ENCODE assay signal across 9 cellular contexts in the genomic region with DNA sequence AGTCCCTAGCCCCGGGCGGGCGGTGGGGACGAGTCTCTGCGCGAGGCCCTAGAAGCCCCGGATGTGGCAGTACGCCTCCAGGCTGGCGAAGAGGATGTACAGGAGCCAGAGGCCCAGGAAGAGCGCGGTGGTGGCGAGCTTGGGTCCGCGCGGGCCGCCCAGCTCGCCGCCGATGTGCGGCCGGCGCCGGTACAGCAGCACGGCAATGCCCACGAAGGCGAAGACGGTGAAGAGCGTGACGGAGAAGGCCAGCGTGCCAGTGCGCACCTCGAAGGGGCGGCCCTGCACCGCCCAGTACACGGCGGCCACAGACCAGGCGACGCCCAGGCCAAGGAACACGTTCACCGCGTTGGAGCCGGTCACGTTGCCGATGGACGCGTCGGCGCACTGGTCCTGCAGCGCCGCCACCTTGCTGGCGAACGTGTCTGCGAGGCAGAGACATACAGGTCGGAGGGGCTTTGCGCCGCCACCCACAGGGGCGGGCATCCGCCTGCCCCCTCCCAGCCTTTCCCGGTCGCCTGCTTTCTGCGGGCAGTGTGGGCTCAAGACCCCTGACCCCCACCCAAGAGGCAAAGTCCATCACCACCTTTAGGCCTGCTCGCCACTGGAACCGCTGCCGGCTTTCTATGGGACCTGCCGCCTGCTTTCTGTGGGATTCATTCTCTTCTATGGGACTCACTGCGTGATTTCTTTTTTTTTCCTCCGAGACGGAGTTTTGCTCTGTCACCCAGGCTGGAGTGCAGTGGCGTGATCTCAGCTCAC. TPM values are rescaled to one million over a fixed set of nuclear protein-coding genes. Genes with fewer than 3 reads are reported as not detected.
DNase-seq lines count a peak whose midpoint lies in the region; ATAC-seq and TF ChIP-seq lines count a peak whose summit lies in the region.
"Had no signal": no experiment of that assay in that cellular context is flagged by ENCODE, and none has a peak within 500 bp of the region (broad histone marks: within the 10 kb centered on the region; RNA-seq: fewer than 3 reads in every experiment).

No MANE protein-coding gene starts in this region.

- no peak overlapping the region for H3K4me3 ChIP-seq in hepatocyte
- peak overlapping the region in 2 of 3 donors; percentile 41 to 49 for H3K4me3 ChIP-seq in skeletal muscle tissue (ENCODE audit: low read length in 3 of 3)

- DNase-seq in activated CD8-positive, alpha-beta T cell treated with anti-CD3 and anti-CD28 coated beads for 36 hours, result peak; percentile 64
- DNase-seq in hepatocyte (ENCODE audit: low spot score) (peak; percentile 80), GDM1 (lab: John Stamatoyannopoulos, UW) (no peak), SW480 (ENCODE audit: low spot score) (no peak)

- WGBS in hepatocyte (ENCODE audit: low lambda C conversion rate, missing lambda C conversion rate), result 11% methylated on average over 63 of the region's 69 CpGs

- peaks cover 26% of the 10 kb centered on the region for H3K4me1 Mint-ChIP-seq in activated CD8-positive, alpha-beta T cell treated with anti-CD3 and anti-CD28 coated beads for 36 hours (ENCODE audit: low read depth)

- H3K9me3 ChIP-seq in hepatocyte (ENCODE audit: low read depth) (no peaks in the 10 kb centered on the region), skeletal muscle tissue (ENCODE audit: control insufficient read depth in 3 of 3, low read length in 3 of 3) (no peaks in the 10 kb centered on the region)

- H3K27ac Mint-ChIP-seq in activated CD8-positive, alpha-beta T cell treated with anti-CD3 and anti-CD28 coated beads for 36 hours, result no peak overlapping the region

- H3K27me3 ChIP-seq in hepatocyte, result peaks cover 16% of the 10 kb centered on the region
- peaks cover 45 to 95% (median 67%) of the 10 kb centered on the region in 3 donors for H3K27me3 ChIP-seq in skeletal muscle tissue (ENCODE audit: control insufficient read depth in 3 of 3, insufficient read depth in 3 of 3, low read length in 3 of 3)

- TF ChIP-seq CTCF in GM12873 (IDR thresholded peaks at IDR 0.05; ENCODE audit: insufficient read depth, low read depth, low read length, missing control alignments), result peak; percentile 29
- no peak for TF ChIP-seq CTCF in activated CD8-positive, alpha-beta T cell treated with anti-CD3 and anti-CD28 coated beads for 36 hours (IDR thresholded peaks at IDR 0.05)
- TF ChIP-seq CTCF in hepatocyte (IDR thresholded peaks at IDR 0.05; ENCODE audit: poor library complexity), result no peak

- H3K9ac ChIP-seq in skeletal muscle tissue (ENCODE audit: low read depth in 1 of 3, low read length in 3 of 3), result peak overlapping the region in 2 of 3 donors; percentile 16 to 23
- H3K9ac ChIP-seq: KMS-11 had no signal

- ATAC-seq in activated CD8-positive, alpha-beta T cell treated with anti-CD3 and anti-CD28 coated beads for 36 hours, result peak; percentile 25
- no peak for ATAC-seq in HG02970 (IDR thresholded peaks at IDR 0.05; ENCODE audit: low FRiP score, unreplicated experiment)
- no peak for ATAC-seq in HG03135 (IDR thresholded peaks at IDR 0.05; ENCODE audit: unreplicated experiment)

- H3K36me3 ChIP-seq in hepatocyte (replicated peaks; ENCODE audit: insufficient read depth, low read depth), result no peaks in the 10 kb centered on the region
- H3K36me3 ChIP-seq in skeletal muscle tissue (ENCODE audit: control insufficient read depth in 3 of 3, insufficient read depth in 3 of 3, low read length in 3 of 3), result no peaks in the 10 kb centered on the region

- intact Hi-C loops in activated CD8-positive, alpha-beta T cell treated with anti-CD3 and anti-CD28 coated beads for 36 hours (cut with micrococcal nuclease), result loop anchor here (10.0 kb wide), 1 partner anchor 85 kb away; a partner anchor contains a TSS

- no peaks in the 10 kb centered on the region for H3K9me3 Mint-ChIP-seq in activated CD8-positive, alpha-beta T cell treated with anti-CD3 and anti-CD28 coated beads for 36 hours

- H3K4me2 ChIP-seq in hepatocyte, result peak overlapping the region; percentile 73
- H3K4me2 ChIP-seq: KMS-11 had no signal

- H3K36me3 Mint-ChIP-seq in activated CD8-positive, alpha-beta T cell treated with anti-CD3 and anti-CD28 coated beads for 36 hours (ENCODE audit: low read depth), result no peaks in the 10 kb centered on the region

- POLR2A ChIA-PET in activated CD8-positive, alpha-beta T cell treated with anti-CD3 and anti-CD28 coated beads for 36 hours (lab: Charles Lee), result interaction anchor here (1.0 to 1.3 kb wide), 3 partner anchors 43 to 315 kb away, joined by 3 to 4 read pairs (median 3); a partner anchor contains a TSS

- peaks cover 20% of the 10 kb centered on the region for H3K4me1 ChIP-seq in hepatocyte (ENCODE audit: insufficient read depth)
- H3K4me1 ChIP-seq in skeletal muscle tissue (ENCODE audit: control insufficient read depth in 3 of 3, insufficient read depth in 3 of 3, low read length in 3 of 3), result peaks cover 15 to 20% (median 18%) of the 10 kb centered on the region in 3 donors

- H3K27ac ChIP-seq in hepatocyte, result no peak overlapping the region
- H3K27ac ChIP-seq in skeletal muscle tissue (ENCODE audit: low read depth, low read length), result no peak overlapping the region
- H3K27ac ChIP-seq: KMS-11 had no signal

- H3K79me2 ChIP-seq in hepatocyte, result no peaks in the 10 kb centered on the region

- H3K27me3 Mint-ChIP-seq in activated CD8-positive, alpha-beta T cell treated with anti-CD3 and anti-CD28 coated beads for 36 hours, result peaks cover 38% of the 10 kb centered on the region

- no peaks in the 10 kb centered on the region for H4K20me1 ChIP-seq in hepatocyte (ENCODE audit: insufficient read depth, poor library complexity, severe bottlenecking)

- CTCF ChIA-PET in activated CD8-positive, alpha-beta T cell treated with anti-CD3 and anti-CD28 coated beads for 36 hours (lab: Charles Lee), result interaction anchor here (0.6 to 4.3 kb wide), 9 partner anchors 54 to 282 kb away, joined by 3 to 24 read pairs (median 3); a partner anchor contains a TSS

- no peaks in the 10 kb centered on the region for H3K9me2 ChIP-seq in hepatocyte (replicated peaks; ENCODE audit: insufficient read depth)

- H2AFZ ChIP-seq in hepatocyte, result peak overlapping the region; percentile 21

- H3K4me3 Mint-ChIP-seq in activated CD8-positive, alpha-beta T cell treated with anti-CD3 and anti-CD28 coated beads for 36 hours, result peak overlapping the region; percentile 65

RNA-seq across cellular contexts. Expression of a gene that starts 10.9 kb away (rescaled TPM):
- not detected for total RNA-seq in activated CD8-positive, alpha-beta T cell treated with anti-CD3 and anti-CD28 coated beads for 36 hours
- total RNA-seq in hepatocyte, result 18.4 and 21.2 TPM in 2 replicates
- polyA plus RNA-seq in hepatocyte, result 40.6 and 47.0 TPM in 2 replicates
- total RNA-seq in skeletal muscle tissue, result 9.4 TPM

RNA-seq across cellular contexts. Expression of a gene that starts 41.5 kb away (rescaled TPM):
- under 1 TPM; 0.18 to 0.43 TPM for total RNA-seq in activated CD8-positive, alpha-beta T cell treated with anti-CD3 and anti-CD28 coated beads for 36 hours
- 1.1 and 1.2 TPM in 2 replicates for total RNA-seq in hepatocyte
- 0.24 and 0.40 TPM in 2 replicates for polyA plus RNA-seq in hepatocyte
- under 0.01 TPM for total RNA-seq in skeletal muscle tissue

RNA-seq across cellular contexts. Expression of a gene that starts 53.8 kb away (rescaled TPM):
- total RNA-seq in activated CD8-positive, alpha-beta T cell treated with anti-CD3 and anti-CD28 coated beads for 36 hours, result 10 to 100 TPM; 10.4 to 11.0 TPM
- total RNA-seq in hepatocyte, result 8.3 and 10.1 TPM in 2 replicates
- 22.6 and 25.4 TPM in 2 replicates for polyA plus RNA-seq in hepatocyte
- 2.1 TPM for total RNA-seq in skeletal muscle tissue

Comparison
In these comparisons a context has a peak if more than half of its experiments do, and no peak if none do; other contexts are left out.
1. DNase-seq: peak in activated CD8-positive, alpha-beta T cell treated with anti-CD3 and anti-CD28 coated beads for 36 hours (single experiment) and hepatocyte (single experiment); none in GDM1 (single experiment) and SW480 (single experiment).
2. RNA of a gene that starts 10.9 kb away (total RNA-seq): 18.4 to 21.2 TPM in hepatocyte and 9.4 TPM in skeletal muscle tissue (single experiment); not detected in activated CD8-positive, alpha-beta T cell treated with anti-CD3 and anti-CD28 coated beads for 36 hours; every median in the first group is over 10 times any median in the second.